In genomic region chr2:8573234-8573941, GRCh38 we compare ENCODE assay signal across 10 cellular contexts.
DNase-seq lines count a peak whose midpoint lies in the region; ATAC-seq and TF ChIP-seq lines count a peak whose summit lies in the region.
"Had no signal": no experiment of that assay in that cellular context is flagged by ENCODE, and none has a peak within 500 bp of the region (broad histone marks: within the 10 kb centered on the region; RNA-seq: fewer than 3 reads in every experiment).

No MANE protein-coding gene starts in this region.

- no peak overlapping the region for H3K4me3 ChIP-seq in iPS-20b (ENCODE audit: low read length)
- H3K4me3 ChIP-seq in upper lobe of right lung: no peak overlapping the region
- H3K4me3 ChIP-seq: A549 had no signal

- CTCF ChIA-PET in activated CD4-positive, alpha-beta T cell treated with anti-CD3 and anti-CD28 coated beads for 36 hours (lab: Charles Lee): interaction anchor here (0.6 kb wide), 1 partner anchor 72 kb away, joined by 4 read pairs; no protein-coding TSS in a partner anchor
- CTCF ChIA-PET in activated CD8-positive, alpha-beta T cell treated with anti-CD3 and anti-CD28 coated beads for 36 hours (lab: Charles Lee): no interaction called here

- H3K9ac ChIP-seq in iPS-20b (ENCODE audit: low read depth, low read length): peak overlapping the region; percentile 3; the same call in 1 of the 2 replicates

- H3K27me3 Mint-ChIP-seq in activated CD4-positive, alpha-beta T cell treated with anti-CD3 and anti-CD28 coated beads for 36 hours: peaks cover 4% of the 10 kb centered on the region
- H3K27me3 Mint-ChIP-seq in activated CD8-positive, alpha-beta T cell treated with anti-CD3 and anti-CD28 coated beads for 36 hours: peaks cover 6% of the 10 kb centered on the region

- H3K9me3 Mint-ChIP-seq in activated CD4-positive, alpha-beta T cell treated with anti-CD3 and anti-CD28 coated beads for 36 hours (ENCODE audit: low read depth): no peaks in the 10 kb centered on the region
- H3K9me3 Mint-ChIP-seq in activated naive CD4-positive, alpha-beta T cell treated with anti-CD3 and anti-CD28 coated beads, Interleukin-2, amount 50 U/mL, for 72 hours: no peaks in the 10 kb centered on the region
- no peaks in the 10 kb centered on the region for H3K9me3 Mint-ChIP-seq in activated CD8-positive, alpha-beta T cell treated with anti-CD3 and anti-CD28 coated beads for 36 hours

- H3K4me3 Mint-ChIP-seq in activated CD4-positive, alpha-beta T cell treated with anti-CD3 and anti-CD28 coated beads for 36 hours: no peak overlapping the region
- H3K4me3 Mint-ChIP-seq in activated CD8-positive, alpha-beta T cell treated with anti-CD3 and anti-CD28 coated beads for 36 hours: no peak overlapping the region

- no peak for DNase-seq in activated CD4-positive, alpha-beta T cell treated with anti-CD3 and anti-CD28 coated beads for 36 hours
- DNase-seq in activated CD4-positive, alpha-beta T cell treated with anti-CD3 and anti-CD28 coated beads, Interleukin-2, amount 50 U/mL, for 48 hours: no peak
- DNase-seq in NCI-H526 (lab: John Stamatoyannopoulos, UW) (peak; percentile 98 to 99), upper lobe of right lung (peak; percentile 46)
- no peak for DNase-seq in activated naive CD4-positive, alpha-beta T cell treated with anti-CD3 and anti-CD28 coated beads, Interleukin-2, amount 50 U/mL, for 72 hours (ENCODE audit: low spot score in 2 of 2)
- DNase-seq in activated CD8-positive, alpha-beta T cell treated with anti-CD3 and anti-CD28 coated beads for 36 hours: no peak
- DNase-seq: T-helper 2 cell had no signal

- H3K9me3 ChIP-seq in iPS-20b (ENCODE audit: insufficient read depth, low read depth, low read length) (no peaks in the 10 kb centered on the region), upper lobe of right lung (no peaks in the 10 kb centered on the region)
- H3K9me3 ChIP-seq: A549 had no signal

- H3K27ac ChIP-seq in iPS-20b (ENCODE audit: low read length): no peak overlapping the region
- H3K27ac ChIP-seq in upper lobe of right lung: no peak overlapping the region

- H3K4me1 ChIP-seq in iPS-20b (ENCODE audit: insufficient read depth, low read length) (no peaks in the 10 kb centered on the region), upper lobe of right lung (peaks cover 21% of the 10 kb centered on the region)

- peak overlapping the region; percentile 24 for H3K27ac Mint-ChIP-seq in activated CD4-positive, alpha-beta T cell treated with anti-CD3 and anti-CD28 coated beads for 36 hours
- H3K27ac Mint-ChIP-seq in activated naive CD4-positive, alpha-beta T cell treated with anti-CD3 and anti-CD28 coated beads, Interleukin-2, amount 50 U/mL, for 72 hours: no peak overlapping the region
- H3K27ac Mint-ChIP-seq in activated CD8-positive, alpha-beta T cell treated with anti-CD3 and anti-CD28 coated beads for 36 hours: no peak overlapping the region

- peaks cover 37% of the 10 kb centered on the region for H3K4me1 Mint-ChIP-seq in activated CD4-positive, alpha-beta T cell treated with anti-CD3 and anti-CD28 coated beads for 36 hours
- peaks cover 28% of the 10 kb centered on the region for H3K4me1 Mint-ChIP-seq in activated CD8-positive, alpha-beta T cell treated with anti-CD3 and anti-CD28 coated beads for 36 hours (ENCODE audit: low read depth)

- H3K27me3 ChIP-seq in iPS-20b (ENCODE audit: insufficient read depth, low read length) (no peaks in the 10 kb centered on the region), upper lobe of right lung (no peaks in the 10 kb centered on the region)

- TF ChIP-seq CTCF in upper lobe of right lung (IDR thresholded peaks at IDR 0.05): no peak
- TF ChIP-seq CTCF in activated CD8-positive, alpha-beta T cell treated with anti-CD3 and anti-CD28 coated beads for 36 hours (IDR thresholded peaks at IDR 0.05): no peak

- H3K36me3 Mint-ChIP-seq in activated CD4-positive, alpha-beta T cell treated with anti-CD3 and anti-CD28 coated beads for 36 hours (ENCODE audit: low read depth): no peaks in the 10 kb centered on the region
- no peaks in the 10 kb centered on the region for H3K36me3 Mint-ChIP-seq in activated naive CD4-positive, alpha-beta T cell treated with anti-CD3 and anti-CD28 coated beads, Interleukin-2, amount 50 U/mL, for 72 hours
- no peaks in the 10 kb centered on the region for H3K36me3 Mint-ChIP-seq in activated CD8-positive, alpha-beta T cell treated with anti-CD3 and anti-CD28 coated beads for 36 hours (ENCODE audit: low read depth)

- H3K36me3 ChIP-seq in iPS-20b (ENCODE audit: insufficient read depth, low read depth, low read length): no peaks in the 10 kb centered on the region
- no peaks in the 10 kb centered on the region for H3K36me3 ChIP-seq in upper lobe of right lung

- intact Hi-C loops in activated CD4-positive, alpha-beta T cell treated with anti-CD3 and anti-CD28 coated beads for 36 hours (cut with DNase I, micrococcal nuclease): no loop called here
- intact Hi-C loops in upper lobe of right lung (cut with DNase I): no loop called here
- intact Hi-C loops in activated CD8-positive, alpha-beta T cell treated with anti-CD3 and anti-CD28 coated beads for 36 hours (cut with micrococcal nuclease): no loop called here

- POLR2A ChIA-PET in activated CD4-positive, alpha-beta T cell treated with anti-CD3 and anti-CD28 coated beads for 36 hours (lab: Charles Lee): no interaction called here
- POLR2A ChIA-PET in activated CD8-positive, alpha-beta T cell treated with anti-CD3 and anti-CD28 coated beads for 36 hours (lab: Charles Lee): no interaction called here

- no peak for ATAC-seq in activated CD4-positive, alpha-beta T cell treated with anti-CD3 and anti-CD28 coated beads for 36 hours
- ATAC-seq in upper lobe of right lung (no peak), GM19035 (IDR thresholded peaks at IDR 0.05; ENCODE audit: unreplicated experiment) (no peak)
- no peak for ATAC-seq in activated naive CD4-positive, alpha-beta T cell treated with anti-CD3 and anti-CD28 coated beads, Interleukin-2, amount 50 U/mL, for 72 hours
- no peak for ATAC-seq in activated CD8-positive, alpha-beta T cell treated with anti-CD3 and anti-CD28 coated beads for 36 hours

Comparison
In these comparisons a context has a peak if more than half of its experiments do, and no peak if none do; other contexts are left out.
1. DNase-seq: peak in NCI-H526 (2 of 2) and upper lobe of right lung (single experiment); none in activated CD4-positive, alpha-beta T cell treated with anti-CD3 and anti-CD28 coated beads for 36 hours (single experiment), activated CD4-positive, alpha-beta T cell treated with anti-CD3 and anti-CD28 coated beads, Interleukin-2, amount 50 U/mL, for 48 hours (0 of 2), activated naive CD4-positive, alpha-beta T cell treated with anti-CD3 and anti-CD28 coated beads, Interleukin-2, amount 50 U/mL, for 72 hours (0 of 2) and activated CD8-positive, alpha-beta T cell treated with anti-CD3 and anti-CD28 coated beads for 36 hours (single experiment).